1 cellular context compared by ENCODE assay signal in genomic region chr3:71987089-71987735, GRCh38.
TF ChIP-seq lines count a peak whose summit lies in the region.

No MANE protein-coding gene starts in this region.

TF ChIP-seq in HepG2, 621 proteins besides CTCF, POLR2A, EP300 and RAD21 (continued from another document):
- TF ChIP-seq ZNF574 (CRISPR knock-in tag; IDR thresholded peaks at IDR 0.05) (no peak), AHR (CRISPR knock-in tag; IDR thresholded peaks at IDR 0.05) (no peak), TFDP1 (CRISPR knock-in tag; IDR thresholded peaks at IDR 0.05; ENCODE audit: borderline replicate concordance) (no peak), CENPBD1 (CRISPR knock-in tag; IDR thresholded peaks at IDR 0.05; ENCODE audit: borderline replicate concordance, low read depth) (no peak), ZNF556 (CRISPR knock-in tag; IDR thresholded peaks at IDR 0.05; ENCODE audit: borderline replicate concordance) (no peak), MATR3 (CRISPR knock-in tag; IDR thresholded peaks at IDR 0.05) (no peak), HDAC2 (CRISPR knock-in tag; IDR thresholded peaks at IDR 0.05) (no peak), ZNF12 (CRISPR knock-in tag; IDR thresholded peaks at IDR 0.05) (peak; percentile 67; the same call in 1 of the 2 replicates), ZNF784 (CRISPR knock-in tag; IDR thresholded peaks at IDR 0.05; ENCODE audit: borderline replicate concordance) (no peak)
